Comparison of ENCODE assay signal across 1 cellular context in the genomic region with DNA sequence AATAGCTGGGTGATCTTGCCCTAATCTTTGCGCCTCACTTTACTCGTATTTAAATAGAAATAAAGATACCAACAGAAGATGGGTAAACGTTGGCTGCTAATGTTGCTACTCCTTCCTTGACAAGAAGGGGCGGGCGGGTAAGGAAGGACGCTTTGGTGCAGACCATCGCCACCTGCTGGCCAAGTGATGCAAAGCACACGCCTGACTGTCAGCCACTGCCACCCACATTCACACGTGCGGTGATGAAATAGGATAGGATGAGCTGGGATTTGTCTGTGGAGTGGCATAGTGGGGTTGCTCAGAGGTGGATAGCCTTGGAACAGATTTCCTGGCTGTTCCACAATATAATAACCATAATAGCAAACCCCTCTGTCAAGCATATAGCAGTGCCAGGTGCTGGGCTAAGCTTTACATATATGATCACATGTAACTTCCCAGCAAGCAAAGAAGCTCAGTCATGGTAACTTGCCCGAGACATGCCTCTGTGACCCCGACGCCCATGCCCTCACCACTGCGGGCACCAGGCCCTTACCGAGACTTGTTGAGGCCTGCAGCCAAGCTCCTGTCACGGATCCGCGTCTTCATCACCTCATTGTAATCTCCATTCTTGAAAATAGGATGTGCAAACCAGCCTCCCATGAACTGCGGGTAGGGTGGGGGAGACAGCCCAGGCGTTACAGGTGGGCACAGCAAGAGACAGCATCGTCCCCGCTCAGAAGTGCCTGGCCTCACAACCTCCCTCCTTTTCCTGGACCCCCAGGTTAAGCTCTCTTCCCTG.
TF ChIP-seq lines count a peak whose summit lies in the region.

No MANE protein-coding gene starts in this region.

TF ChIP-seq in HEK293, 187 proteins besides CTCF, POLR2A, EP300 and RAD21 (continued from another document):
- TF ChIP-seq, protein P1, sequence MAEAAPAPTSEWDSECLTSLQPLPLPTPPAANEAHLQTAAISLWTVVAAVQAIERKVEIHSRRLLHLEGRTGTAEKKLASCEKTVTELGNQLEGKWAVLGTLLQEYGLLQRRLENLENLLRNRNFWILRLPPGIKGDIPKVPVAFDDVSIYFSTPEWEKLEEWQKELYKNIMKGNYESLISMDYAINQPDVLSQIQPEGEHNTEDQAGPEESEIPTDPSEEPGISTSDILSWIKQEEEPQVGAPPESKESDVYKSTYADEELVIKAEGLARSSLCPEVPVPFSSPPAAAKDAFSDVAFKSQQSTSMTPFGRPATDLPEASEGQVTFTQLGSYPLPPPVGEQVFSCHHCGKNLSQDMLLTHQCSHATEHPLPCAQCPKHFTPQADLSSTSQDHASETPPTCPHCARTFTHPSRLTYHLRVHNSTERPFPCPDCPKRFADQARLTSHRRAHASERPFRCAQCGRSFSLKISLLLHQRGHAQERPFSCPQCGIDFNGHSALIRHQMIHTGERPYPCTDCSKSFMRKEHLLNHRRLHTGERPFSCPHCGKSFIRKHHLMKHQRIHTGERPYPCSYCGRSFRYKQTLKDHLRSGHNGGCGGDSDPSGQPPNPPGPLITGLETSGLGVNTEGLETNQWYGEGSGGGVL (tag by site-specific recombination; IDR thresholded peaks at IDR 0.05) = no peak
- peak; percentile 49; the same call in 1 of the 2 replicates for TF ChIP-seq ZNF394 (tag by site-specific recombination; IDR thresholded peaks at IDR 0.05; ENCODE audit: borderline replicate concordance)
- TF ChIP-seq GFI1B (tag by site-specific recombination; IDR thresholded peaks at IDR 0.05) = no peak
- no peak for TF ChIP-seq SCRT1 (tag by site-specific recombination; IDR thresholded peaks at IDR 0.05; ENCODE audit: borderline replicate concordance)
- no peak for TF ChIP-seq ZNF214 (tag by site-specific recombination; IDR thresholded peaks at IDR 0.05; ENCODE audit: borderline replicate concordance)
- no peak for TF ChIP-seq ZNF16 (tag by site-specific recombination; IDR thresholded peaks at IDR 0.05; ENCODE audit: low read depth)
- peak; percentile 26; the same call in 1 of the 2 replicates for TF ChIP-seq EGR2 (tag by site-specific recombination; IDR thresholded peaks at IDR 0.05; ENCODE audit: low read depth)
- TF ChIP-seq, protein P2, sequence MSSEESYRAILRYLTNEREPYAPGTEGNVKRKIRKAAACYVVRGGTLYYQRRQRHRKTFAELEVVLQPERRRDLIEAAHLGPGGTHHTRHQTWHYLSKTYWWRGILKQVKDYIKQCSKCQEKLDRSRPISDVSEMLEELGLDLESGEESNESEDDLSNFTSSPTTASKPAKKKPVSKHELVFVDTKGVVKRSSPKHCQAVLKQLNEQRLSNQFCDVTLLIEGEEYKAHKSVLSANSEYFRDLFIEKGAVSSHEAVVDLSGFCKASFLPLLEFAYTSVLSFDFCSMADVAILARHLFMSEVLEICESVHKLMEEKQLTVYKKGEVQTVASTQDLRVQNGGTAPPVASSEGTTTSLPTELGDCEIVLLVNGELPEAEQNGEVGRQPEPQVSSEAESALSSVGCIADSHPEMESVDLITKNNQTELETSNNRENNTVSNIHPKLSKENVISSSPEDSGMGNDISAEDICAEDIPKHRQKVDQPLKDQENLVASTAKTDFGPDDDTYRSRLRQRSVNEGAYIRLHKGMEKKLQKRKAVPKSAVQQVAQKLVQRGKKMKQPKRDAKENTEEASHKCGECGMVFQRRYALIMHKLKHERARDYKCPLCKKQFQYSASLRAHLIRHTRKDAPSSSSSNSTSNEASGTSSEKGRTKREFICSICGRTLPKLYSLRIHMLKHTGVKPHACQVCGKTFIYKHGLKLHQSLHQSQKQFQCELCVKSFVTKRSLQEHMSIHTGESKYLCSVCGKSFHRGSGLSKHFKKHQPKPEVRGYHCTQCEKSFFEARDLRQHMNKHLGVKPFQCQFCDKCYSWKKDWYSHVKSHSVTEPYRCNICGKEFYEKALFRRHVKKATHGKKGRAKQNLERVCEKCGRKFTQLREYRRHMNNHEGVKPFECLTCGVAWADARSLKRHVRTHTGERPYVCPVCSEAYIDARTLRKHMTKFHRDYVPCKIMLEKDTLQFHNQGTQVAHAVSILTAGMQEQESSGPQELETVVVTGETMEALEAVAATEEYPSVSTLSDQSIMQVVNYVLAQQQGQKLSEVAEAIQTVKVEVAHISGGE (tag by site-specific recombination; conservative IDR thresholded peaks at IDR 0.05; ENCODE audit: low read depth) = no peak
- peak; percentile 58 for TF ChIP-seq ZNF654 (tag by site-specific recombination; IDR thresholded peaks at IDR 0.05; ENCODE audit: low read depth)
- TF ChIP-seq ZNF266 (tag by site-specific recombination; IDR thresholded peaks at IDR 0.05; ENCODE audit: low read depth) = no peak
- TF ChIP-seq SALL2 (tag by site-specific recombination; IDR thresholded peaks at IDR 0.05; ENCODE audit: borderline replicate concordance) = no peak
